Comparison of ENCODE assay signal across 12 cellular contexts in the genomic region with DNA sequence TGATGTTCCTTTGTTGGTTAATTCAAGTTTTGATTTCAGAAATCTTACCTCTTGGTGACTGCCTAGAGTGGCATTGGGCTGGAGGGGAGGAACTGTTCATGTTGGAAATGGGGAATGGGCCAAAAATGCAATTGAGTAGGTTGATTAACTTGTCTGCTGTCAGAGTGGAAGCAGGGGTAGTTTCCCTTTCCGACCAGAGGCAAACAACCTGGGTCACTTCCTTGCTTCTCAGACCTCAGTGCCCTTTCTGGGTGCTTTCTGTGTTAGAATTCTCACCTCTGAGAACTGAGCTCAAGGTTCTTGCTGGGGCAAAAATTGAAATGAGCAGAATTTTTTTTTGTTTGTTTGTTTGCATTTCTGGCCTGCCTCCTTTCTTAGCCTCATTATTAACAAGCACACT. TPM values are rescaled to one million over a fixed set of nuclear protein-coding genes. Genes with fewer than 3 reads are reported as not detected.
A peak's percentile ranks its signal among the peaks of the same experiment; 100 is the strongest.
DNase-seq lines count a peak whose midpoint lies in the region; ATAC-seq and TF ChIP-seq lines count a peak whose summit lies in the region.
"Had no signal": no experiment of that assay in that cellular context is flagged by ENCODE, and none has a peak within 500 bp of the region (broad histone marks: within the 10 kb centered on the region; RNA-seq: fewer than 3 reads in every experiment).

No MANE protein-coding gene starts in this region.

- peaks cover 49% of the 10 kb centered on the region for H3K4me1 ChIP-seq in effector memory CD4-positive, alpha-beta T cell (ENCODE audit: control insufficient read depth, insufficient read depth, low read length, poor library complexity, severe bottlenecking)
- H3K4me1 ChIP-seq in thymus (ENCODE audit: control insufficient read depth, insufficient read depth, low read length) = peaks cover 16% of the 10 kb centered on the region

- intact Hi-C loops in activated B cell treated with CpG ODN at 0.5 μM for 24 hours (cut with micrococcal nuclease) = no loop called here

- no peaks in the 10 kb centered on the region for H3K27me3 Mint-ChIP-seq in activated B cell treated with CpG ODN at 0.5 μM for 24 hours

- no peaks in the 10 kb centered on the region for H3K36me3 ChIP-seq in effector memory CD4-positive, alpha-beta T cell (ENCODE audit: control insufficient read depth, insufficient read depth, low read length)
- H3K36me3 ChIP-seq in thymus (ENCODE audit: control insufficient read depth, insufficient read depth) = peaks cover 2% of the 10 kb centered on the region
- H3K36me3 ChIP-seq: upper lobe of left lung had no signal

- peaks cover 23% of the 10 kb centered on the region for H3K36me3 Mint-ChIP-seq in activated B cell treated with CpG ODN at 0.5 μM for 24 hours (ENCODE audit: low read depth)

- H3K27ac Mint-ChIP-seq in activated B cell treated with CpG ODN at 0.5 μM for 24 hours = peak overlapping the region; percentile 30

- no peaks in the 10 kb centered on the region for H3K9me3 Mint-ChIP-seq in activated B cell treated with CpG ODN at 0.5 μM for 24 hours

- peak overlapping the region; percentile 99 for H3K27ac ChIP-seq in effector memory CD4-positive, alpha-beta T cell (ENCODE audit: insufficient read depth, low read length, poor library complexity, severe bottlenecking)
- peak overlapping the region; percentile 53 for H3K27ac ChIP-seq in thymus (ENCODE audit: low read depth)

- H3K4me3 ChIP-seq in effector memory CD4-positive, alpha-beta T cell (ENCODE audit: insufficient read depth, low read depth, low read length, poor library complexity, severe bottlenecking) = peak overlapping the region; percentile 11
- H3K4me3 ChIP-seq in thymus (ENCODE audit: low read length) = no peak overlapping the region

- H3K4me1 Mint-ChIP-seq in activated B cell treated with CpG ODN at 0.5 μM for 24 hours = peaks cover 41% of the 10 kb centered on the region

- 78% methylated on average over 1 of the region's 1 CpG for whole genome bisulfite sequencing in thymus

- peak overlapping the region; percentile 48 for H3K4me3 Mint-ChIP-seq in activated B cell treated with CpG ODN at 0.5 μM for 24 hours

- no peak for TF ChIP-seq CTCF in activated B cell treated with CpG ODN at 0.5 μM for 24 hours (IDR thresholded peaks at IDR 0.05)

- POLR2A ChIA-PET in activated B cell treated with CpG ODN at 0.5 μM for 24 hours (lab: Charles Lee) = no interaction called here

- H3K27me3 ChIP-seq in effector memory CD4-positive, alpha-beta T cell (replicated peaks; ENCODE audit: control insufficient read depth, insufficient read depth, low read length, poor library complexity, severe bottlenecking) = no peaks in the 10 kb centered on the region
- H3K27me3 ChIP-seq in thymus (ENCODE audit: control insufficient read depth, insufficient read depth) = no peaks in the 10 kb centered on the region
- H3K27me3 ChIP-seq: upper lobe of left lung had no signal

- no peak for ATAC-seq in activated B cell treated with CpG ODN at 0.5 μM for 24 hours (ENCODE audit: low read depth)
- ATAC-seq: Panc1 had no signal

- peak; percentile 31 for DNase-seq in activated naive CD4-positive, alpha-beta T cell treated with Interleukin-2 at 50 U/mL for 16 hours
- no peak for DNase-seq in activated naive CD4-positive, alpha-beta T cell (lab: John Stamatoyannopoulos, UW)
- DNase-seq in activated B cell treated with CpG ODN at 0.5 μM for 24 hours (no peak), midbrain (lab: John Stamatoyannopoulos, UW) (no peak), pons (ENCODE audit: low spot score) (no peak), cerebellar nuclear complex (lab: John Stamatoyannopoulos, UW) (no peak)
- DNase-seq in effector memory CD4-positive, alpha-beta T cell = peak in 1 of 3 donors; percentile 19
- DNase-seq: NCI-H1417 treated with DMSO at 0.1 percent for 48 hours, upper lobe of left lung had no signal

- H3K9me3 ChIP-seq in effector memory CD4-positive, alpha-beta T cell (ENCODE audit: control insufficient read depth, low read length) = no peaks in the 10 kb centered on the region
- peaks cover 1% of the 10 kb centered on the region for H3K9me3 ChIP-seq in thymus (ENCODE audit: control insufficient read depth)
- H3K9me3 ChIP-seq: upper lobe of left lung had no signal

- CTCF ChIA-PET in activated B cell treated with CpG ODN at 0.5 μM for 24 hours (lab: Charles Lee) = interaction anchor here (1.2 to 3.1 kb wide), 4 partner anchors 9 to 86 kb away, joined by 3 to 20 read pairs (median 5); no protein-coding TSS in a partner anchor

RNA-seq across cellular contexts. Expression of a gene that starts 2.3 kb away (rescaled TPM):
- 202 and 229 TPM in 2 replicates for total RNA-seq in activated B cell treated with CpG ODN at 0.5 μM for 24 hours
- 101 TPM for polyA plus RNA-seq in thymus

RNA-seq across cellular contexts. Expression of a gene that starts 37.4 kb away (rescaled TPM):
- total RNA-seq in activated B cell treated with CpG ODN at 0.5 μM for 24 hours = 45.8 and 46.0 TPM in 2 replicates
- polyA plus RNA-seq in thymus = 73.2 TPM

RNA-seq across cellular contexts. Expression of a gene that starts 37.6 kb away (rescaled TPM):
- 1.9 and 3.1 TPM in 2 replicates for total RNA-seq in activated B cell treated with CpG ODN at 0.5 μM for 24 hours
- polyA plus RNA-seq in thymus = 5.2 TPM
- polyA plus RNA-seq: smooth muscle cell had no signal
